8 cellular contexts compared by ENCODE assay signal in genomic region chr2:119366649-119367471, GRCh38. TPM values are rescaled to one million over a fixed set of nuclear protein-coding genes. Genes with fewer than 3 reads are reported as not detected.
DNase-seq lines count a peak whose midpoint lies in the region; TF ChIP-seq lines count a peak whose summit lies in the region.

TSS of gene C2orf76 (minus strand) at chr2:119366834. CDS start at chr2:119339959, 26,875 bp downstream.
TSS of gene DBI (plus strand) at chr2:119366977. CDS start at chr2:119367052, 75 bp downstream.

- H3K27ac ChIP-seq in MM.1S (ENCODE audit: low read length): peak within 1 kb of the TSS; percentile 66; the same call in 1 of the 2 replicates
- no peak within 1 kb of the TSS for H3K27ac ChIP-seq in neural progenitor cell

- H3K36me3 ChIP-seq in ES-I3 (ENCODE audit: insufficient read depth, low read length) (peaks cover 13% of the 10 kb centered on the region; the same call in 1 of the 2 replicates), HAP-1 (replicated peaks) (peaks cover 38% of the 10 kb centered on the region), MM.1S (replicated peaks; ENCODE audit: insufficient read depth, low read length) (peaks cover 18% of the 10 kb centered on the region), neural progenitor cell (no peaks in the 10 kb centered on the region)

- no peaks in the 10 kb centered on the region for H3K27me3 ChIP-seq in HAP-1 (ENCODE audit: low read depth)
- H3K27me3 ChIP-seq in MM.1S (replicated peaks; ENCODE audit: insufficient read depth, low read length): no peaks in the 10 kb centered on the region
- H3K27me3 ChIP-seq in neural progenitor cell: no peaks in the 10 kb centered on the region

- H3K4me1 ChIP-seq in ES-I3 (ENCODE audit: insufficient read depth, low read length) (no peaks in the 10 kb centered on the region; the same call in 1 of the 2 replicates), HAP-1 (peaks cover 10% of the 10 kb centered on the region), MM.1S (ENCODE audit: low read length) (peaks cover 20% of the 10 kb centered on the region), neural progenitor cell (peaks cover 18% of the 10 kb centered on the region)

- H3K79me2 ChIP-seq in MM.1S (ENCODE audit: low read length) (peaks cover 67% of the 10 kb centered on the region), neural progenitor cell (ENCODE audit: low read depth) (peaks cover 44% of the 10 kb centered on the region)

- H3K36me3 Mint-ChIP-seq in neural progenitor cell: peaks cover 26% of the 10 kb centered on the region

- peaks cover 18% of the 10 kb centered on the region for H3K4me1 Mint-ChIP-seq in neural progenitor cell

- peak within 1 kb of the TSS; percentile 80 for H2AFZ ChIP-seq in MM.1S (ENCODE audit: low read length)
- peak within 1 kb of the TSS; percentile 75 for H2AFZ ChIP-seq in neural progenitor cell (replicated peaks)

- peak within 1 kb of the TSS; percentile 99 for H3K4me3 Mint-ChIP-seq in neural progenitor cell

- H3K4me3 ChIP-seq in HAP-1 (peak within 1 kb of the TSS; percentile 76), MM.1S (ENCODE audit: low read length) (peak within 1 kb of the TSS; percentile 96), foreskin fibroblast (ENCODE audit: low read depth in 1 of 2, low read length in 2 of 2) (peak within 1 kb of the TSS; percentile 79 to 86), neural progenitor cell (peak within 1 kb of the TSS; percentile 68)

- peaks cover 9% of the 10 kb centered on the region; the same call in 1 of the 2 replicates for H4K20me1 ChIP-seq in MM.1S (ENCODE audit: insufficient read depth, low read length)
- peaks cover 21% of the 10 kb centered on the region for H4K20me1 ChIP-seq in neural progenitor cell (ENCODE audit: low read depth)

- no peak for TF ChIP-seq CTCF in MM.1S (IDR thresholded peaks at IDR 0.05; ENCODE audit: low read length)
- TF ChIP-seq CTCF in foreskin fibroblast (IDR thresholded peaks at IDR 0.05; ENCODE audit: low read depth, low read length): no peak
- no peak for TF ChIP-seq CTCF in neural progenitor cell (IDR thresholded peaks at IDR 0.05)

- no peaks in the 10 kb centered on the region for H3K9me2 ChIP-seq in MM.1S (replicated peaks; ENCODE audit: insufficient read depth, low read length)

- in situ Hi-C loops in HAP-1 (cut with MboI; ENCODE audit: low sequenced_read_pairs): no loop called here

- H3F3A ChIP-seq in MM.1S (ENCODE audit: insufficient read depth, low read length) (no peaks in the 10 kb centered on the region), neural progenitor cell (ENCODE audit: low read depth) (no peaks in the 10 kb centered on the region)

- DNase-seq in HAP-1 (ENCODE audit: low spot score in 2 of 2) (peak; percentile 91 to 94), MM.1S (peak; percentile 97), SIG-M5 (lab: John Stamatoyannopoulos, UW) (peak; percentile 78), foreskin fibroblast (peak; percentile 96 to 99), neural progenitor cell (ENCODE audit: low spot score) (peak; percentile 97), stromal cell of bone marrow (ENCODE audit: low read depth) (peak; percentile 88)
- peak; percentile 84 for DNase-seq in activated gamma-delta T cell treated with anti-CD3 and anti-CD28 coated beads, Interleukin-2, amount 50 U/mL, for 16 hours (ENCODE audit: low read depth)

- H3K9me3 ChIP-seq in ES-I3 (ENCODE audit: control insufficient read depth, insufficient read depth, low read length) (no peaks in the 10 kb centered on the region), HAP-1 (no peaks in the 10 kb centered on the region), MM.1S (replicated peaks; ENCODE audit: insufficient read depth, low read length) (no peaks in the 10 kb centered on the region), neural progenitor cell (ENCODE audit: low read depth) (no peaks in the 10 kb centered on the region)

- H3K27ac Mint-ChIP-seq in neural progenitor cell: peak within 1 kb of the TSS; percentile 92

- H3K4me2 ChIP-seq in MM.1S (ENCODE audit: low read depth, low read length) (peak within 1 kb of the TSS; percentile 81), neural progenitor cell (peak within 1 kb of the TSS; percentile 83)

- H3K27me3 Mint-ChIP-seq in neural progenitor cell (ENCODE audit: insufficient read depth, low read depth): peaks cover 4% of the 10 kb centered on the region

- no peaks in the 10 kb centered on the region for H3K9me3 Mint-ChIP-seq in neural progenitor cell

- H3K9ac ChIP-seq in ES-I3 (ENCODE audit: low read depth, low read length) (peak within 1 kb of the TSS; percentile 89), MM.1S (ENCODE audit: low read length) (peak within 1 kb of the TSS; percentile 91), neural progenitor cell (peak within 1 kb of the TSS; percentile 48)

RNA-seq across cellular contexts. Expression of gene C2orf76, which starts in this region (rescaled TPM):
- 13.4 and 16.8 TPM in 2 replicates for total RNA-seq in neural progenitor cell (ENCODE audit: low replicate concordance)

RNA-seq across cellular contexts. Expression of gene DBI, which starts in this region (rescaled TPM):
- total RNA-seq in neural progenitor cell (ENCODE audit: low replicate concordance): 158 and 238 TPM in 2 replicates
